Comparison of ENCODE assay signal across 10 cellular contexts in the genomic region with DNA sequence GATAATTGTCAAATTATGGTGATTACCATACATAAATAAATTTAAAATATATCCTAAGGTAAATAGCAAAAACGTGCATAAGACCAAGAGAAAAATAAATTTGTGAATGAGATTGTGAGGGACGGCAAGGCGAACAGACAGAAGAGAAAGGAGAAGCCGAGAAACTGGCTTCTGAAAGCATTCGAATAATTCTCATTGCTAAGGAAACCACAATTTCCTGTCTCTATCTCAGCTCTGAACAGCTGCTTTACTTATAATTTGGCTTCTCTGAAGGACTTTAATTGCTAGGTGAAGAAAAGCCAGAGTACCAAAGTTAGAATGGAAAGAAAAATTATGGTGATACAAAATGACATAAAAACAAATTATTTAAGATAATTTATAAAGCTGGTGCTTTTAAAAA.
DNase-seq lines count a peak whose midpoint lies in the region; ATAC-seq, FAIRE-seq and TF ChIP-seq lines count a peak whose summit lies in the region.
"Had no signal": no experiment of that assay in that cellular context is flagged by ENCODE, and none has a peak within 500 bp of the region (broad histone marks: within the 10 kb centered on the region; RNA-seq: fewer than 3 reads in every experiment).

No MANE protein-coding gene starts in this region.

- no peak for FAIRE-seq in GM12891 (lab: Jason Lieb, UNC)

- no peak overlapping the region for H3K27ac Mint-ChIP-seq in stimulated activated naive B cell treated with anti-CD40 and anti-IgM and Interleukin-4, amounts not matched to agents 10 μg/mL and 1 μg/mL and 100 μg/mL, for 72 hours
- H3K27ac Mint-ChIP-seq: brain had no signal

- H3K36me3 Mint-ChIP-seq in stimulated activated naive B cell treated with anti-CD40 and anti-IgM and Interleukin-4, amounts not matched to agents 10 μg/mL and 1 μg/mL and 100 μg/mL, for 72 hours, result no peaks in the 10 kb centered on the region
- H3K36me3 Mint-ChIP-seq: brain had no signal

- in situ Hi-C loops in KBM-7 (cut with MboI; ENCODE audit: low pct_unique_long_range_greater_than_20kb, low sequenced_read_pairs), result no loop called here

- DNase-seq in H4 (ENCODE audit: low spot score), result peak; percentile 18
- DNase-seq in KBM-7, result peak; percentile 70
- DNase-seq in iris pigment epithelial cell (ENCODE audit: low read depth), result peak; percentile 72
- DNase-seq in stimulated activated naive B cell treated with anti-CD40 and anti-IgM and Interleukin-4, amounts not matched to agents 10 μg/mL and 1 μg/mL and 100 μg/mL, for 72 hours, result no peak
- DNase-seq in NCI-H774 (lab: John Stamatoyannopoulos, UW), result no peak
- no peak for DNase-seq in GM12891 (ENCODE audit: insufficient read length, low spot score)
- no peak for DNase-seq in NCI-H510A treated with DMSO at 0.1 percent for 48 hours (lab: John Stamatoyannopoulos, UW)

- no peak overlapping the region for H3K4me3 Mint-ChIP-seq in stimulated activated naive B cell treated with anti-CD40 and anti-IgM and Interleukin-4, amounts not matched to agents 10 μg/mL and 1 μg/mL and 100 μg/mL, for 72 hours
- H3K4me3 Mint-ChIP-seq: brain had no signal

- H3K27me3 Mint-ChIP-seq in stimulated activated naive B cell treated with anti-CD40 and anti-IgM and Interleukin-4, amounts not matched to agents 10 μg/mL and 1 μg/mL and 100 μg/mL, for 72 hours, result no peaks in the 10 kb centered on the region

- ATAC-seq in GM18861 (IDR thresholded peaks at IDR 0.05; ENCODE audit: unreplicated experiment), result peak; percentile 95
- no peak for ATAC-seq in stimulated activated naive B cell treated with anti-CD40 and anti-IgM and Interleukin-4, amounts not matched to agents 10 μg/mL and 1 μg/mL and 100 μg/mL, for 72 hours (replicated peaks)
- ATAC-seq: HCT116 had no signal

- no peaks in the 10 kb centered on the region for H3K4me1 Mint-ChIP-seq in stimulated activated naive B cell treated with anti-CD40 and anti-IgM and Interleukin-4, amounts not matched to agents 10 μg/mL and 1 μg/mL and 100 μg/mL, for 72 hours
- H3K4me1 Mint-ChIP-seq: brain had no signal

- TF ChIP-seq POLR2A in GM12891 (IDR thresholded peaks at IDR 0.05; ENCODE audit: low read depth, low read length), result no peak

- no peaks in the 10 kb centered on the region for H3K9me3 Mint-ChIP-seq in stimulated activated naive B cell treated with anti-CD40 and anti-IgM and Interleukin-4, amounts not matched to agents 10 μg/mL and 1 μg/mL and 100 μg/mL, for 72 hours

TF ChIP-seq in GM12891, 5 proteins besides CTCF, POLR2A, EP300 and RAD21:
- TF ChIP-seq PAX5 (IDR thresholded peaks at IDR 0.05; ENCODE audit: insufficient read depth, low read length, severe bottlenecking), result no peak
- TF ChIP-seq TAF1 (IDR thresholded peaks at IDR 0.05; ENCODE audit: low read depth, low read length), result no peak
- TF ChIP-seq POU2F2 (IDR thresholded peaks at IDR 0.05; ENCODE audit: low read depth, low read length), result no peak
- no peak for TF ChIP-seq POLR2AphosphoS5 (IDR thresholded peaks at IDR 0.05; ENCODE audit: low read depth, low read length)
- TF ChIP-seq SPI1 (IDR thresholded peaks at IDR 0.05; ENCODE audit: low read depth, low read length), result no peak
TF ChIP-seq in GM12891: peak in this region for 0.

Comparison
In these comparisons a context has a peak if more than half of its experiments do, and no peak if none do; other contexts are left out.
1. DNase-seq: peak in H4 (single experiment), KBM-7 (single experiment) and iris pigment epithelial cell (single experiment); none in stimulated activated naive B cell treated with anti-CD40 and anti-IgM and Interleukin-4, amounts not matched to agents 10 μg/mL and 1 μg/mL and 100 μg/mL, for 72 hours (single experiment), NCI-H774 (single experiment), GM12891 (single experiment) and NCI-H510A treated with DMSO at 0.1 percent for 48 hours (single experiment).